ENCODE assay signal across 8 cellular contexts in the genomic region with DNA sequence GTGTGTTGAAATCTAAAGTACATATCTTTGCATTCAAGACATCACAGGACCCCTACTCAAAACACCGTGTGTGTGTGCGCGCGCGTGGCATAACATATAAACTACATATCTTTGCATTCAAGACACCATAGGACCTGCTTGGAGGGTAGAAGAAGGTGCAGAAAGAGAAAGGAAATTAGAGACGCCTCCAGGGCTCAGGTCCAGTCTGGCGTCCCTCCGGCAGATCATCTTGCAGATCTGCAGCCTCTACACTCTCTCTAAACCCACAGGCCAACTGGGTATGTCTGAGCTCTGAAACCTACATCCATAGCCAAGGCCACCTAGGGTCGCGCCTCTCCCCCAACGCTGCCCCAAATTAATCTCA. TPM values are rescaled to one million over a fixed set of nuclear protein-coding genes. Genes with fewer than 3 reads are reported as not detected.
DNase-seq lines count a peak whose midpoint lies in the region; ATAC-seq and TF ChIP-seq lines count a peak whose summit lies in the region.

No MANE protein-coding gene starts in this region.

- peak overlapping the region; percentile 91 for H3K4me3 Mint-ChIP-seq in activated naive CD4-positive, alpha-beta T cell treated with anti-CD3 and anti-CD28 coated beads, Interleukin-2, amount 50 U/mL, for 24 hours
- peak overlapping the region; percentile 84 for H3K4me3 Mint-ChIP-seq in activated CD8-positive, alpha-beta T cell treated with anti-CD3 and anti-CD28 coated beads for 36 hours
- H3K4me3 Mint-ChIP-seq in immature natural killer cell (peak overlapping the region; percentile 81 to 90 (median 89)), type B pancreatic cell (peak overlapping the region; percentile 94)

- H3K27me3 Mint-ChIP-seq in activated naive CD4-positive, alpha-beta T cell treated with anti-CD3 and anti-CD28 coated beads, Interleukin-2, amount 50 U/mL, for 24 hours: no peaks in the 10 kb centered on the region
- H3K27me3 Mint-ChIP-seq in activated CD8-positive, alpha-beta T cell treated with anti-CD3 and anti-CD28 coated beads for 36 hours: no peaks in the 10 kb centered on the region
- H3K27me3 Mint-ChIP-seq in immature natural killer cell (ENCODE audit: low read depth in 3 of 3) (peaks cover 2 to 8% (median 3%) of the 10 kb centered on the region in 3 donors), type B pancreatic cell (no peaks in the 10 kb centered on the region)

- CTCF ChIA-PET in activated CD8-positive, alpha-beta T cell treated with anti-CD3 and anti-CD28 coated beads for 36 hours (lab: Charles Lee): interaction anchor here (1.3 to 1.4 kb wide), 2 partner anchors 24 to 254 kb away, joined by 3 to 5 read pairs; no protein-coding TSS in a partner anchor

- no peak for TF ChIP-seq CTCF in activated CD8-positive, alpha-beta T cell treated with anti-CD3 and anti-CD28 coated beads for 36 hours (IDR thresholded peaks at IDR 0.05)
- no peak for TF ChIP-seq CTCF in type B pancreatic cell (conservative IDR thresholded peaks at IDR 0.05)

- H3K27ac Mint-ChIP-seq in activated naive CD4-positive, alpha-beta T cell treated with anti-CD3 and anti-CD28 coated beads, Interleukin-2, amount 50 U/mL, for 24 hours: peak overlapping the region; percentile 94
- H3K27ac Mint-ChIP-seq in activated CD8-positive, alpha-beta T cell treated with anti-CD3 and anti-CD28 coated beads for 36 hours: peak overlapping the region; percentile 91
- H3K27ac Mint-ChIP-seq in immature natural killer cell: peak overlapping the region in 3 of 6 donors; percentile 39 to 80 (median 78)
- peak overlapping the region; percentile 87 for H3K27ac Mint-ChIP-seq in type B pancreatic cell

- no peaks in the 10 kb centered on the region for H3K9me3 Mint-ChIP-seq in activated naive CD4-positive, alpha-beta T cell treated with anti-CD3 and anti-CD28 coated beads, Interleukin-2, amount 50 U/mL, for 24 hours
- no peaks in the 10 kb centered on the region for H3K9me3 Mint-ChIP-seq in activated CD8-positive, alpha-beta T cell treated with anti-CD3 and anti-CD28 coated beads for 36 hours
- no peaks in the 10 kb centered on the region for H3K9me3 Mint-ChIP-seq in immature natural killer cell
- no peaks in the 10 kb centered on the region for H3K9me3 Mint-ChIP-seq in type B pancreatic cell

- intact Hi-C loops in activated CD8-positive, alpha-beta T cell treated with anti-CD3 and anti-CD28 coated beads for 36 hours (cut with micrococcal nuclease): no loop called here

- ATAC-seq in activated CD8-positive, alpha-beta T cell treated with anti-CD3 and anti-CD28 coated beads for 36 hours: no peak

- no peaks in the 10 kb centered on the region for H3K36me3 Mint-ChIP-seq in activated naive CD4-positive, alpha-beta T cell treated with anti-CD3 and anti-CD28 coated beads, Interleukin-2, amount 50 U/mL, for 24 hours
- H3K36me3 Mint-ChIP-seq in activated CD8-positive, alpha-beta T cell treated with anti-CD3 and anti-CD28 coated beads for 36 hours (ENCODE audit: low read depth): no peaks in the 10 kb centered on the region
- H3K36me3 Mint-ChIP-seq in immature natural killer cell: peaks cover 0 to 3% (median 0%) of the 10 kb centered on the region in 3 donors
- H3K36me3 Mint-ChIP-seq in type B pancreatic cell: peaks cover 3% of the 10 kb centered on the region

- H3K4me1 Mint-ChIP-seq in activated naive CD4-positive, alpha-beta T cell treated with anti-CD3 and anti-CD28 coated beads, Interleukin-2, amount 50 U/mL, for 24 hours: peaks cover 25% of the 10 kb centered on the region
- H3K4me1 Mint-ChIP-seq in activated CD8-positive, alpha-beta T cell treated with anti-CD3 and anti-CD28 coated beads for 36 hours (ENCODE audit: low read depth): peaks cover 18% of the 10 kb centered on the region
- peaks cover 19 to 24% of the 10 kb centered on the region in 2 donors for H3K4me1 Mint-ChIP-seq in immature natural killer cell
- H3K4me1 Mint-ChIP-seq in type B pancreatic cell (ENCODE audit: unreplicated experiment): peaks cover 17% of the 10 kb centered on the region

- DNase-seq in activated naive CD4-positive, alpha-beta T cell treated with Interleukin-2 at 50 U/mL for 16 hours: no peak
- DNase-seq in activated CD8-positive, alpha-beta T cell treated with anti-CD3 and anti-CD28 coated beads for 36 hours: no peak
- no peak for DNase-seq in immature natural killer cell
- DNase-seq in type B pancreatic cell (ENCODE audit: extremely low spot score, unreplicated experiment): no peak
- no peak for DNase-seq in SIG-M5 treated with dmso at 0.1 percent for 504 hours (lab: John Stamatoyannopoulos, UW; ENCODE audit: unreplicated experiment)
- no peak for DNase-seq in SHP77 (lab: John Stamatoyannopoulos, UW)
- DNase-seq in NCI-H526 (lab: John Stamatoyannopoulos, UW): no peak

- POLR2A ChIA-PET in activated CD8-positive, alpha-beta T cell treated with anti-CD3 and anti-CD28 coated beads for 36 hours (lab: Charles Lee): interaction anchor here (0.7 to 1.3 kb wide), 4 partner anchors 11 to 179 kb away, joined by 3 to 5 read pairs (median 3); no protein-coding TSS in a partner anchor

RNA-seq across cellular contexts. Expression of a gene that starts 0.7 kb away (rescaled TPM):
- total RNA-seq in activated CD8-positive, alpha-beta T cell treated with anti-CD3 and anti-CD28 coated beads for 36 hours: 10 to 100 TPM; 39.1 to 42.4 TPM
- 10 to 100 TPM; 17.4 to 27.3 (median 26.0) TPM for polyA plus RNA-seq in immature natural killer cell
- 50.3 and 97.4 TPM in 2 replicates for total RNA-seq in type B pancreatic cell (ENCODE audit: low replicate concordance)

RNA-seq across cellular contexts. Expression of a gene that starts 1.2 kb away (rescaled TPM):
- under 1 TPM; 0.38 to 0.49 TPM for total RNA-seq in activated CD8-positive, alpha-beta T cell treated with anti-CD3 and anti-CD28 coated beads for 36 hours
- under 1 TPM in 1 of 3 donors, not detected in 2; 0.16 TPM for polyA plus RNA-seq in immature natural killer cell
- 2.2 and 2.4 TPM in 2 replicates for total RNA-seq in type B pancreatic cell (ENCODE audit: low replicate concordance)

RNA-seq across cellular contexts. Expression of a gene that starts 10.0 kb away (rescaled TPM):
- 1 to 10 TPM; 3.0 to 3.2 TPM for total RNA-seq in activated CD8-positive, alpha-beta T cell treated with anti-CD3 and anti-CD28 coated beads for 36 hours
- not detected for polyA plus RNA-seq in immature natural killer cell
- 0.88 and 3.6 TPM in 2 replicates for total RNA-seq in type B pancreatic cell (ENCODE audit: low replicate concordance)

RNA-seq across cellular contexts. Expression of a gene that starts 22.4 kb away (rescaled TPM):
- total RNA-seq in activated CD8-positive, alpha-beta T cell treated with anti-CD3 and anti-CD28 coated beads for 36 hours: 1 to 10 TPM; 7.0 to 8.0 TPM
- under 1 TPM in 2 of 3 donors, not detected in 1; 0.12 to 0.56 TPM for polyA plus RNA-seq in immature natural killer cell
- 30.7 and 49.5 TPM in 2 replicates for total RNA-seq in type B pancreatic cell (ENCODE audit: low replicate concordance)

RNA-seq across cellular contexts. Expression of a gene that starts 34.0 kb away (rescaled TPM):
- 10 to 100 TPM; 60.7 to 65.6 TPM for total RNA-seq in activated CD8-positive, alpha-beta T cell treated with anti-CD3 and anti-CD28 coated beads for 36 hours
- polyA plus RNA-seq in immature natural killer cell: 1 to 10 TPM in 1 of 3 donors, under 1 TPM in 1, not detected in 1; 0.52 to 2.9 TPM
- 44.8 and 70.3 TPM in 2 replicates for total RNA-seq in type B pancreatic cell (ENCODE audit: low replicate concordance)
